10 cellular contexts compared by ENCODE assay signal in the genomic region with DNA sequence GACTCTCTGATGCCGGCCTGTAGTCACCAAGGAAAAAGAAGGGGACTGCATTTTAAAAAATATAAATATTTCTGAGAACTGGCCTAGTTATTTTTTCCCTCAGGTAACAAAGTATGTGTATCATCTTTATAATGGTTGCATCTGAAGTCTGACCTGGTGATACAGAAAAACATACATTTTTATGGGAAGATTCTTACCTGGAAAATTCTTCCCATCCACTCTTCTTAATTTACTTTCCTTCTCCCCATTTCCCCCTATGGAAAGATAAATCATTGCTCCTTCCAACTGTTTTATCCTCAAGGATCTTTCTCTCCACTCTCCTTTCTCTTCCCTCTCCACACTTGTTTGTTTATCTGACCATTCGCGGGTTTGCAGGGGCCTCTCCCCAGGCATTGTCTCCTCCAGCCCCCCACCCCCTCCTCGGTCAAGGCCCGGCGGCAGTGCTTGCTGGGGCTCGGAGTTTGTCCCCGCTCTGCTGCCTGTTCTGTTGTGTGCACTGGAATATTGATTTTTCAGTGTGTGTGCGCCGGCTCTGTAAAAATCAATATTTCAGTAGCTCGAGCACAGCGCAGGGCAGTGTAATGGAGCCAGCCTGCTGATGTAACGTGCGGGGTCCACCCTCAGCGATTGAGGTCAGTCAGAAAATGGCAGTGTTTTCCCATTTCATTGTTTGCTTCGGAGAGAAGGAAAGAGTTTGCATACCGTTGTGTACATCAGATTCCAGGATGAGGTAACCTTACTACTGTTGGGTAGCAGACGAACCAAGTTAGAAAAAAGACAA.
A peak's percentile ranks its signal among the peaks of the same experiment; 100 is the strongest.
DNase-seq lines count a peak whose midpoint lies in the region; ATAC-seq and TF ChIP-seq lines count a peak whose summit lies in the region.
"Had no signal": no experiment of that assay in that cellular context is flagged by ENCODE, and none has a peak within 500 bp of the region (broad histone marks: within the 10 kb centered on the region; RNA-seq: fewer than 3 reads in every experiment).

No MANE protein-coding gene starts in this region.

- peak overlapping the region; percentile 4 for H3K18ac ChIP-seq in mesendoderm (ENCODE audit: low read length)

- H3K36me3 ChIP-seq in HUES6 (ENCODE audit: control insufficient read depth, insufficient read depth, low read length) (no peaks in the 10 kb centered on the region), mesendoderm (ENCODE audit: control insufficient read depth, insufficient read depth, low read length) (no peaks in the 10 kb centered on the region)
- H3K36me3 ChIP-seq: left lung had no signal

- no peak overlapping the region for H3K23ac ChIP-seq in mesendoderm (ENCODE audit: low read length)

- intact Hi-C loops in CD14-positive monocyte (cut with micrococcal nuclease) = no loop called here

- H3K56ac ChIP-seq in mesendoderm (ENCODE audit: low read length) = peak overlapping the region; percentile 73

- peaks cover 39 to 51% (median 51%) of the 10 kb centered on the region in 3 donors for H3K27me3 Mint-ChIP-seq in CD14-positive monocyte (ENCODE audit: low read depth in 3 of 3)

- peaks cover 20% of the 10 kb centered on the region for H3K4me1 Mint-ChIP-seq in CD14-positive monocyte

- no peak overlapping the region for H2BK15ac ChIP-seq in mesendoderm (replicated peaks; ENCODE audit: low read depth)

- H3K79me1 ChIP-seq in mesendoderm (ENCODE audit: low read length) = peaks cover 6% of the 10 kb centered on the region

- H3K4me3 Mint-ChIP-seq in CD14-positive monocyte = peak overlapping the region; percentile 33 to 59

- H3K9me3 ChIP-seq in HUES6 (ENCODE audit: control insufficient read depth, insufficient read depth, low read depth, low read length) = peaks cover 13% of the 10 kb centered on the region
- H3K9me3 ChIP-seq: left lung had no signal

- H3K27me3 ChIP-seq in HUES6 (ENCODE audit: control insufficient read depth, insufficient read depth, low read length) (no peaks in the 10 kb centered on the region), mesendoderm (ENCODE audit: insufficient read depth, low read length, poor library complexity) (no peaks in the 10 kb centered on the region)

- peak overlapping the region in 1 of 7 donors; percentile 24 for H3K27ac Mint-ChIP-seq in CD14-positive monocyte

- ATAC-seq in HG02852 (IDR thresholded peaks at IDR 0.05; ENCODE audit: unreplicated experiment) (no peak), HG03097 (IDR thresholded peaks at IDR 0.05; ENCODE audit: low FRiP score, unreplicated experiment) (no peak)

- H3K4me2 ChIP-seq in mesendoderm (ENCODE audit: low read length) = peak overlapping the region; percentile 11

- H2BK5ac ChIP-seq in mesendoderm (ENCODE audit: low read length) = no peak overlapping the region

- no peak overlapping the region for H2AK5ac ChIP-seq in mesendoderm (ENCODE audit: low read length)

- H3K27ac ChIP-seq in HUES6 (ENCODE audit: low read depth, low read length) = peak overlapping the region; percentile 59
- peak overlapping the region; percentile 96 for H3K27ac ChIP-seq in VCaP
- H3K27ac ChIP-seq in mesendoderm (ENCODE audit: low read depth, low read length) = no peak overlapping the region

- peaks cover 0 to 10% (median 5%) of the 10 kb centered on the region in 7 donors for H3K9me3 Mint-ChIP-seq in CD14-positive monocyte

- H3K9ac ChIP-seq in HUES6 (ENCODE audit: low read length) (peak overlapping the region; percentile 38), mesendoderm (ENCODE audit: low read length) (peak overlapping the region; percentile 44)

- H4K8ac ChIP-seq in mesendoderm (ENCODE audit: low read depth, low read length) = no peak overlapping the region

- peak overlapping the region; percentile 74 for H3K4me3 ChIP-seq in HUES6 (ENCODE audit: low read depth, low read length)
- H3K4me3 ChIP-seq in mesendoderm (ENCODE audit: low read length) = no peak overlapping the region

- H2BK120ac ChIP-seq in mesendoderm (ENCODE audit: low read depth, low read length) = no peak overlapping the region

- peaks cover 2% of the 10 kb centered on the region for H3K79me2 ChIP-seq in mesendoderm (ENCODE audit: control insufficient read depth, insufficient read depth, low read length)

- no peak overlapping the region for H4K5ac ChIP-seq in mesendoderm (ENCODE audit: low read length)

- H3K36me3 Mint-ChIP-seq in CD14-positive monocyte = peaks cover 7 to 13% of the 10 kb centered on the region in 2 donors

- no CpG with 5 or more reads among the region's 18 CpGs for WGBS in mesendoderm (ENCODE audit: extremely low coverage, insufficient coverage, low lambda C conversion rate)

- H3K4me1 ChIP-seq in HUES6 (ENCODE audit: control insufficient read depth, insufficient read depth, low read length) (peaks cover 36% of the 10 kb centered on the region), mesendoderm (ENCODE audit: control insufficient read depth, low read depth, low read length) (peaks cover 7% of the 10 kb centered on the region)

- H3K4ac ChIP-seq in mesendoderm (ENCODE audit: low read depth, low read length) = peak overlapping the region; percentile 56

- DNase-seq in CD14-positive monocyte (ENCODE audit: low spot score) = no peak
- DNase-seq in mesendoderm = peak; percentile 34
- DNase-seq in iPS-NIHi11 (ENCODE audit: low spot score) = no peak
- DNase-seq in activated CD8-positive, alpha-beta memory T cell treated with anti-CD3 and anti-CD28 coated beads, Interleukin-2, amount 50 U/mL, for 48 hours = no peak
- DNase-seq: EL, left lung had no signal

- no peak for TF ChIP-seq CTCF in CD14-positive monocyte (IDR thresholded peaks at IDR 0.05)
- TF ChIP-seq CTCF in VCaP (conservative IDR thresholded peaks at IDR 0.05) = no peak
